24 cellular contexts compared by ENCODE assay signal in the genomic region with DNA sequence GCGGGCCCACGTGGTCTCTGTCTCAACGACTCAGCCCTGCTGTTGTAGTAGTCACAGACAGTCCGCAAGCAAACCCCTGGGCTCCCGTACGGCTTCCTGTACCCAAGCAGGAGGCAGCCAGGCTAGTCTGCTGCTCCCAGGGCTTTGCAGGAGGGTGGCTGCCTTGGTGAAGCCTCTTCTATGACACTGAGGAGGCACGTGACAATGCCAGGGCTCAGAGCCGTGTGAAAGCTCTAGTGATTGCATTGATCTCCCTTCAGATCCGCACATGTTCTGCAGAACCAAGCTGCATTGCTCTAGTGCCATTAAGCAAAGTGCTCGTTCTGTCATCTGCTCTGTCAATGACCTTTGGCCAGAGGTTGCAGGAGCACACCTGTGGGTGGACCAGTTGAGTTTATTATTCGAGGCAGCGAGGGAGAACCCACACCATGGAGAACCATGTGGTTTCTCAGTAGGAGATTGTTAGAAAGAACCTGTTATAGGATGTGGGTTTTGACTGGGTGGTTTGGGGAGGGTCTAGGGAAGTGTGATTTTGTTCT. TPM values are rescaled to one million over a fixed set of nuclear protein-coding genes. Genes with fewer than 3 reads are reported as not detected.
DNase-seq lines count a peak whose midpoint lies in the region; ATAC-seq, FAIRE-seq and TF ChIP-seq lines count a peak whose summit lies in the region.
"Had no signal": no experiment of that assay in that cellular context is flagged by ENCODE, and none has a peak within 500 bp of the region (broad histone marks: within the 10 kb centered on the region; RNA-seq: fewer than 3 reads in every experiment).

No MANE protein-coding gene starts in this region.

- H3K36me3 Mint-ChIP-seq in activated naive CD4-positive, alpha-beta T cell treated with anti-CD3 and anti-CD28 coated beads, Interleukin-2, amount 50 U/mL, for 24 hours = no peaks in the 10 kb centered on the region
- no peaks in the 10 kb centered on the region for H3K36me3 Mint-ChIP-seq in naive thymus-derived CD8-positive, alpha-beta T cell

- RAD21 ChIA-PET in GM12878 (lab: Charles Lee; ENCODE audit: unreplicated experiment) = no interaction called here

- POLR2A ChIA-PET in GM12878 (lab: Charles Lee) = no interaction called here
- POLR2A ChIA-PET in naive thymus-derived CD8-positive, alpha-beta T cell (lab: Charles Lee) = interaction anchor here (1.1 to 1.9 kb wide), 2 partner anchors 27 to 77 kb away, joined by 4 to 6 read pairs; no protein-coding TSS in a partner anchor

- H3K4me1 ChIP-seq in DND-41 (ENCODE audit: insufficient read depth, low read length) (peaks cover 13% of the 10 kb centered on the region), GM12878 (ENCODE audit: control insufficient read depth, insufficient read depth, low read length) (peaks cover 4% of the 10 kb centered on the region)
- H3K4me1 ChIP-seq: gastrocnemius medialis, left lung had no signal

- SMC1A ChIA-PET in GM12878 (lab: Charles Lee; ENCODE audit: uncharacterized antibody, unreplicated experiment) = no interaction called here

- intact Hi-C loops in GM12878 (cut with micrococcal nuclease; ENCODE audit: unreplicated experiment) = no loop called here

- H3K4me3 ChIP-seq in DND-41 (ENCODE audit: low read depth in 1 of 2, low read length in 2 of 2) (no peak overlapping the region), GM12878 (no peak overlapping the region)
- H3K4me3 ChIP-seq: gastrocnemius medialis, GM23338, left lung, SK-N-MC, thoracic aorta had no signal

- H3K27me3 ChIP-seq in DND-41 (ENCODE audit: insufficient read depth, low read length, poor library complexity) = no peaks in the 10 kb centered on the region
- no peaks in the 10 kb centered on the region; a peak in 1 of 4 replicates for H3K27me3 ChIP-seq in GM12878 (replicated peaks in 1 of 2; ENCODE audit: control insufficient read depth in 2 of 2, insufficient read depth in 2 of 2, low read length in 1 of 2)

- H3K9me3 Mint-ChIP-seq in activated naive CD4-positive, alpha-beta T cell treated with anti-CD3 and anti-CD28 coated beads, Interleukin-2, amount 50 U/mL, for 24 hours = no peaks in the 10 kb centered on the region
- H3K9me3 Mint-ChIP-seq in naive thymus-derived CD8-positive, alpha-beta T cell = peaks cover 0 to 1% (median 0%) of the 10 kb centered on the region in 9 donors

- no peaks in the 10 kb centered on the region for H3K79me2 ChIP-seq in DND-41 (ENCODE audit: insufficient read depth, low read length)
- H3K79me2 ChIP-seq in GM12878 (ENCODE audit: control insufficient read depth, insufficient read depth, low read length) = no peaks in the 10 kb centered on the region

- H3K4me2 ChIP-seq in DND-41 (ENCODE audit: insufficient read depth, low read length) (no peak overlapping the region), GM12878 (ENCODE audit: control insufficient read depth, insufficient read depth) (no peak overlapping the region)
- H3K4me2 ChIP-seq: GM23338 had no signal

- BruUV-seq in GM12878 (replicated peaks; lab: Mats Ljungman, UMichigan) = no TSS peak

- TF ChIP-seq CTCF in DND-41 (IDR thresholded peaks at IDR 0.05; ENCODE audit: borderline replicate concordance, extremely low read depth, low read length, poor library complexity, severe bottlenecking) (no peak), GM12878 (IDR thresholded peaks at IDR 0.05 in 2 of 3, conservative IDR thresholded peaks at IDR 0.05 in 1 of 3; ENCODE audit: control insufficient read depth in 2 of 3, extremely low read depth in 1 of 3, insufficient read depth in 1 of 3, low read depth in 3 of 3, low read length in 3 of 3) (no peak)

- peak overlapping the region; percentile 11 for H3K4me3 Mint-ChIP-seq in activated naive CD4-positive, alpha-beta T cell treated with anti-CD3 and anti-CD28 coated beads, Interleukin-2, amount 50 U/mL, for 24 hours
- peak overlapping the region in 9 of 10 donors; percentile 26 to 81 (median 64) for H3K4me3 Mint-ChIP-seq in naive thymus-derived CD8-positive, alpha-beta T cell
- H3K4me3 Mint-ChIP-seq: GM23338 had no signal

- no peak for DNase-seq in activated naive CD4-positive, alpha-beta T cell treated with Interleukin-2 at 50 U/mL for 16 hours
- DNase-seq in DND-41 (peak; percentile 31), GM12878 (ENCODE audit: low read depth, low spot score) (no peak), NCI-H82 treated with DMSO at 0.1 percent for 48 hours (lab: John Stamatoyannopoulos, UW; ENCODE audit: unreplicated experiment) (no peak), SIG-M5 (lab: John Stamatoyannopoulos, UW) (no peak)
- peak in 4 of 10 donors; percentile 28 to 63 (median 41) for DNase-seq in naive thymus-derived CD8-positive, alpha-beta T cell
- DNase-seq: cortex of kidney, gastrocnemius medialis, GDM1, KBM-7, left lung, NCI-H1092 treated with DMSO at 0.1 percent for 48 hours, NCI-H2107, NCI-H69, PC-3 had no signal

- H3K9me3 ChIP-seq in DND-41 (ENCODE audit: insufficient read depth, low read length, severe bottlenecking) = no peaks in the 10 kb centered on the region
- H3K9me3 ChIP-seq in GM12878 (replicated peaks; ENCODE audit: control insufficient read depth, insufficient read depth, low read length) = no peaks in the 10 kb centered on the region; the same call in 2 of the 3 replicates
- H3K9me3 ChIP-seq: gastrocnemius medialis, left lung, thoracic aorta had no signal

- peaks cover 15% of the 10 kb centered on the region for H3K4me1 Mint-ChIP-seq in activated naive CD4-positive, alpha-beta T cell treated with anti-CD3 and anti-CD28 coated beads, Interleukin-2, amount 50 U/mL, for 24 hours
- H3K4me1 Mint-ChIP-seq in naive thymus-derived CD8-positive, alpha-beta T cell = peaks cover 13 to 28% (median 15%) of the 10 kb centered on the region in 4 donors

- H3K27ac ChIP-seq in DND-41 (ENCODE audit: low read length) (no peak overlapping the region), GM12878 (ENCODE audit: control insufficient read depth, insufficient read depth) (no peak overlapping the region)
- H3K27ac ChIP-seq: gastrocnemius medialis, left lung, SK-N-MC had no signal

- FAIRE-seq in GM12878 (lab: Jason Lieb, UNC) = no peak
- FAIRE-seq: D721Med had no signal

- H2AFZ ChIP-seq in DND-41 (ENCODE audit: low read depth, low read length) (no peak overlapping the region), GM12878 (ENCODE audit: control insufficient read depth, low read depth, low read length) (no peak overlapping the region)
- H2AFZ ChIP-seq: GM23338 had no signal

- CTCF ChIA-PET in GM12878 (lab: Yijun Ruan, JAX) = interaction anchor here (1.1 kb wide), 1 partner anchor 19 kb away, joined by 3 read pairs; no protein-coding TSS in a partner anchor

- no peak for TF ChIP-seq EP300 in GM12878 (IDR thresholded peaks at IDR 0.05; ENCODE audit: borderline replicate concordance in 1 of 2, control insufficient read depth in 1 of 2, low read depth in 2 of 2, low read length in 2 of 2)

- H3K9ac ChIP-seq in DND-41 (ENCODE audit: low read depth, low read length) (no peak overlapping the region), GM12878 (ENCODE audit: control insufficient read depth, insufficient read depth, low read length) (no peak overlapping the region)

- TF ChIP-seq RAD21 in GM12878 (IDR thresholded peaks at IDR 0.05; ENCODE audit: insufficient read depth, low read depth, low read length) = no peak

- ATAC-seq in DND-41 (ENCODE audit: insufficient read depth, low read depth) (peak; percentile 75), GM12878 (no peak; the same call in 2 of the 3 replicates), GM19351 (IDR thresholded peaks at IDR 0.05; ENCODE audit: unreplicated experiment) (no peak)
- peak; percentile 84 to 89 for ATAC-seq in naive thymus-derived CD8-positive, alpha-beta T cell
- ATAC-seq: gastrocnemius medialis, GM23338, left lung, PC-3, right cardiac atrium had no signal

- no peaks in the 10 kb centered on the region for H3K27me3 Mint-ChIP-seq in activated naive CD4-positive, alpha-beta T cell treated with anti-CD3 and anti-CD28 coated beads, Interleukin-2, amount 50 U/mL, for 24 hours
- peaks cover 0 to 7% (median 0%) of the 10 kb centered on the region in 5 donors for H3K27me3 Mint-ChIP-seq in naive thymus-derived CD8-positive, alpha-beta T cell

- H4K20me1 ChIP-seq in DND-41 (ENCODE audit: insufficient read depth, low read length) = no peaks in the 10 kb centered on the region
- H4K20me1 ChIP-seq in GM12878 (ENCODE audit: control insufficient read depth, insufficient read depth) = no peaks in the 10 kb centered on the region

- no peak overlapping the region for H3K27ac Mint-ChIP-seq in activated naive CD4-positive, alpha-beta T cell treated with anti-CD3 and anti-CD28 coated beads, Interleukin-2, amount 50 U/mL, for 24 hours
- peak overlapping the region in 9 of 10 donors; percentile 27 to 92 (median 87) for H3K27ac Mint-ChIP-seq in naive thymus-derived CD8-positive, alpha-beta T cell
- H3K27ac Mint-ChIP-seq: GM23338 had no signal

- no peak for TF ChIP-seq POLR2A in GM12878 (IDR thresholded peaks at IDR 0.05; ENCODE audit: low read depth, low read length)

- 47% methylated on average over 12 of the region's 12 CpGs for WGBS in GM12878 (ENCODE audit: insufficient coverage, insufficient replicate concordance, low lambda C conversion rate, missing lambda C conversion rate)

- H3K36me3 ChIP-seq in DND-41 (ENCODE audit: insufficient read depth, low read length) = no peaks in the 10 kb centered on the region
- no peaks in the 10 kb centered on the region for H3K36me3 ChIP-seq in GM12878 (ENCODE audit: control insufficient read depth in 2 of 2, insufficient read depth in 2 of 2, low read length in 1 of 2)
- H3K36me3 ChIP-seq: gastrocnemius medialis, left lung, thoracic aorta had no signal

- in situ Hi-C loops in GM12878 (cut with MboI) = no loop called here

TF ChIP-seq in GM12878, 131 proteins besides CTCF, POLR2A, EP300 and RAD21 (continues in another document):
- TF ChIP-seq ZBED1 (IDR thresholded peaks at IDR 0.05; ENCODE audit: borderline replicate concordance) = no peak

RNA-seq across cellular contexts. Expression of gene UMODL1, which starts 18.0 kb away (rescaled TPM):
- 0.51 and 0.65 TPM in 2 replicates for total RNA-seq in GM12878 (2013; cell fraction: nucleolus; rRNA removed)
- total RNA-seq in GM12878 (2014; rRNA removed) = 0.11 TPM in 1 of 2 replicates, not detected in the other
- total RNA-seq in GM12878 (2014; rRNA removed; fragmentation: Illumina TruSeq; extraction: Trizol) = not detected in 2 replicates
- total RNA-seq in GM12878 (2021) = 0.05 TPM in 1 of 2 replicates, not detected in the other
- polyA plus RNA-seq in GM12878 (2011; ENCODE audit: low read depth) = not detected
- polyA plus RNA-seq in GM12878 (2011; rRNA removed) = 0.03 and 0.10 TPM in 2 replicates
- polyA plus RNA-seq in GM12878 (2011; cell fraction: cytosol; rRNA removed) = 0.01 and 0.08 TPM in 2 replicates
- 0.09 and 0.13 TPM in 2 replicates for polyA plus RNA-seq in GM12878 (2011; cell fraction: nucleus; rRNA removed)
- 0.11 TPM in 1 of 2 replicates, not detected in the other for polyA plus RNA-seq in GM12878 (2012)
- polyA plus RNA-seq in GM12878 (2014; fragmentation: Illumina TruSeq; extraction: Trizol) = 0.01 TPM in 1 of 2 replicates, not detected in the other
- not detected for polyA plus RNA-seq in GM12878 (2014; fragmentation: Nextera tagmentation; extraction: Ambion mirVana)
- 0.03 TPM in 1 of 2 replicates, not detected in the other for polyA plus RNA-seq in GM12878 (2014; rRNA removed)
- not detected for polyA plus RNA-seq in GM12878 (2016; fragmentation: Nextera tagmentation; extraction: Ambion mirVana)
- not detected in 2 replicates for polyA minus RNA-seq in GM12878 (2011; rRNA and poly(A)+ RNA removed)
- polyA minus RNA-seq in GM12878 (2011; cell fraction: cytosol; rRNA and poly(A)+ RNA removed) = not detected in 2 replicates
- polyA minus RNA-seq in GM12878 (2011; cell fraction: nucleus; rRNA and poly(A)+ RNA removed) = not detected in 2 replicates
- total RNA-seq in naive thymus-derived CD8-positive, alpha-beta T cell = 1 to 10 TPM; 2.7 to 3.1 TPM
- polyA plus RNA-seq in naive thymus-derived CD8-positive, alpha-beta T cell = under 1 TPM; 0.03 to 0.07 (median 0.06) TPM
- total RNA-seq: activated CD8-positive, alpha-beta memory T cell treated with anti-CD3 and anti-CD28 coated beads for 36 hours; GM23338; omental fat pad; PC-3; right cardiac atrium had no signal
- polyA plus RNA-seq: GM23338, right cardiac atrium had no signal

Comparison
In these comparisons a context has a peak if more than half of its experiments do, and no peak if none do; other contexts are left out.
1. ATAC-seq: peak in DND-41 (single experiment) and naive thymus-derived CD8-positive, alpha-beta T cell (2 of 2); none in GM12878 (single experiment) and GM19351 (single experiment).